In genomic region chrX:13658602-13659001, GRCh38 we compare ENCODE assay signal across 9 cellular contexts. TPM values are rescaled to one million over a fixed set of nuclear protein-coding genes. Genes with fewer than 3 reads are reported as not detected.
DNase-seq lines count a peak whose midpoint lies in the region; ATAC-seq and TF ChIP-seq lines count a peak whose summit lies in the region.
"Had no signal": no experiment of that assay in that cellular context is flagged by ENCODE, and none has a peak within 500 bp of the region (broad histone marks: within the 10 kb centered on the region; RNA-seq: fewer than 3 reads in every experiment).

No MANE protein-coding gene starts in this region.

- POLR2A ChIA-PET in CD4-positive, alpha-beta T cell (lab: Charles Lee) = interaction anchor here (1.2 to 1.9 kb wide), 2 partner anchors 30 to 76 kb away, joined by 6 to 9 read pairs; partner anchors contain the start of genes OFD1, RAB9A and TRAPPC2
- POLR2A ChIA-PET in OCI-LY7 (lab: Charles Lee) = interaction anchor here (1.2 kb wide), 1 partner anchor 30 kb away, joined by 4 read pairs; the partner anchor contains the start of gene RAB9A

- WGBS in right lobe of liver (ENCODE audit: insufficient coverage, low coverage, low lambda C conversion rate, missing lambda C conversion rate) = 7% methylated on average over 2 of the region's 2 CpGs
- WGBS in aorta, 2 donors = 12 to 18% methylated on average over 2 of the region's 2 CpGs

- H2AFZ ChIP-seq in OCI-LY7 (ENCODE audit: low read length) = peak overlapping the region; percentile 98

- H3K36me3 ChIP-seq in H7 (replicated peaks; ENCODE audit: control insufficient read depth, insufficient read depth, low read length) = peaks cover 3% of the 10 kb centered on the region; the same call in 1 of the 2 replicates
- H3K36me3 ChIP-seq in OCI-LY7 (ENCODE audit: insufficient read depth, low read length) = peaks cover 17% of the 10 kb centered on the region
- peaks cover 0 to 4% (median 2%) of the 10 kb centered on the region in 4 donors for H3K36me3 ChIP-seq in right lobe of liver
- H3K36me3 ChIP-seq in aorta (ENCODE audit: control insufficient read depth in 1 of 2, insufficient read depth in 2 of 2, low read length in 1 of 2) = peaks cover 0 to 4% of the 10 kb centered on the region in 2 donors
- H3K36me3 ChIP-seq: SJSA1 had no signal

- no peak for TF ChIP-seq CTCF in CD4-positive, alpha-beta T cell (IDR thresholded peaks at IDR 0.05)
- TF ChIP-seq CTCF in OCI-LY7 (conservative IDR thresholded peaks at IDR 0.05; ENCODE audit: low read length) (peak; percentile 85), choroid plexus epithelial cell (conservative IDR thresholded peaks at IDR 0.05; ENCODE audit: low read depth, low read length) (peak; percentile 56), right lobe of liver (IDR thresholded peaks at IDR 0.05) (peak; percentile 70 to 83 (median 80))

- peaks cover 20% of the 10 kb centered on the region for H3K4me1 ChIP-seq in OCI-LY7 (ENCODE audit: insufficient read depth, low read length, poor library complexity, severe bottlenecking)
- H3K4me1 ChIP-seq in right lobe of liver = peaks cover 0 to 14% (median 3%) of the 10 kb centered on the region in 4 donors
- no peaks in the 10 kb centered on the region for H3K4me1 ChIP-seq in aorta (ENCODE audit: control insufficient read depth in 1 of 2, insufficient read depth in 2 of 2, low read length in 2 of 2)
- H3K4me1 ChIP-seq: SJSA1 had no signal

- ATAC-seq in CD4-positive, alpha-beta T cell (ENCODE audit: poor library complexity) = peak; percentile 59
- ATAC-seq in right lobe of liver (peak; percentile 71 to 87 (median 80)), aorta (ENCODE audit: low FRiP score) (peak; percentile 75), GM18868 (IDR thresholded peaks at IDR 0.05; ENCODE audit: unreplicated experiment) (no peak)

- H3K27ac ChIP-seq in CD4-positive, alpha-beta T cell (ENCODE audit: low read depth, low read length) = no peak overlapping the region
- H3K27ac ChIP-seq in OCI-LY7 (ENCODE audit: low read depth, low read length, poor library complexity, severe bottlenecking) (peak overlapping the region; percentile 40), right lobe of liver (peak overlapping the region in 2 of 3 donors; percentile 24 to 44), aorta (ENCODE audit: low read depth in 1 of 2, low read length in 2 of 2) (no peak overlapping the region)
- H3K27ac ChIP-seq: SJSA1 had no signal

- no peaks in the 10 kb centered on the region for H3K9me3 ChIP-seq in CD4-positive, alpha-beta T cell (ENCODE audit: control insufficient read depth, low read length)
- H3K9me3 ChIP-seq in OCI-LY7 (ENCODE audit: low read length) (no peaks in the 10 kb centered on the region), right lobe of liver (no peaks in the 10 kb centered on the region), aorta (ENCODE audit: control insufficient read depth, low read length) (no peaks in the 10 kb centered on the region)
- H3K9me3 ChIP-seq: SJSA1 had no signal

- peak overlapping the region; percentile 7 for H3K4me3 Mint-ChIP-seq in CD4-positive, alpha-beta T cell

- H3K27ac Mint-ChIP-seq in CD4-positive, alpha-beta T cell = peak overlapping the region; percentile 82

- H3K4me3 ChIP-seq in H7 (ENCODE audit: insufficient read depth, low read depth, low read length) (no peak overlapping the region), OCI-LY7 (ENCODE audit: low read depth, low read length, poor library complexity, severe bottlenecking) (peak overlapping the region; percentile 44), choroid plexus epithelial cell (ENCODE audit: low read depth, low read length) (no peak overlapping the region), right lobe of liver (no peak overlapping the region), aorta (ENCODE audit: low read length in 2 of 2) (no peak overlapping the region)
- H3K4me3 ChIP-seq: SJSA1 had no signal

- H3K9me2 ChIP-seq in OCI-LY7 (ENCODE audit: insufficient read depth, low read length) = no peaks in the 10 kb centered on the region

- H3K9me3 Mint-ChIP-seq in CD4-positive, alpha-beta T cell = no peaks in the 10 kb centered on the region

- CTCF ChIA-PET in CD4-positive, alpha-beta T cell (lab: Charles Lee) = interaction anchor here (0.9 to 1.6 kb wide), 8 partner anchors 11 to 374 kb away, joined by 3 to 5 read pairs (median 3); no protein-coding TSS in a partner anchor
- CTCF ChIA-PET in OCI-LY7 (lab: Charles Lee; ENCODE audit: unreplicated experiment) = no interaction called here

- BruUV-seq in OCI-LY7 (replicated peaks; lab: Mats Ljungman, UMichigan) = no TSS peak

- H3K27me3 Mint-ChIP-seq in CD4-positive, alpha-beta T cell = no peaks in the 10 kb centered on the region

- no peak for DNase-seq in CD4-positive, alpha-beta T cell
- peak; percentile 53 for DNase-seq in H7
- DNase-seq in OCI-LY7 (ENCODE audit: low spot score) = peak; percentile 65
- DNase-seq in choroid plexus epithelial cell (ENCODE audit: low read depth) = peak; percentile 73
- no peak for DNase-seq in right lobe of liver
- no peak for DNase-seq in aorta
- DNase-seq in T1000 (lab: John Stamatoyannopoulos, UW) = no peak

- peaks cover 24% of the 10 kb centered on the region for H3K4me1 Mint-ChIP-seq in CD4-positive, alpha-beta T cell (ENCODE audit: low read depth)

- TF ChIP-seq POLR2A in right lobe of liver (IDR thresholded peaks at IDR 0.05) = no peak

- H3K27me3 ChIP-seq in CD4-positive, alpha-beta T cell (ENCODE audit: control insufficient read depth, insufficient read depth, low read length) = no peaks in the 10 kb centered on the region
- H3K27me3 ChIP-seq in H7 (ENCODE audit: control insufficient read depth, insufficient read depth, low read length) (no peaks in the 10 kb centered on the region), right lobe of liver (no peaks in the 10 kb centered on the region), aorta (ENCODE audit: control insufficient read depth in 1 of 2, insufficient read depth in 2 of 2, low read length in 1 of 2) (no peaks in the 10 kb centered on the region)
- H3K27me3 ChIP-seq: SJSA1 had no signal

- peak overlapping the region; percentile 77 for H3K4me2 ChIP-seq in OCI-LY7 (ENCODE audit: low read length)

- H3K36me3 Mint-ChIP-seq in CD4-positive, alpha-beta T cell (ENCODE audit: low read depth) = peaks cover 60% of the 10 kb centered on the region

- intact Hi-C loops in CD4-positive, alpha-beta T cell (cut with DNase I, micrococcal nuclease) = loop anchor here (2.0 to 10.0 kb wide), 5 partner anchors 32 to 1676 kb away; partner anchors contain the start of genes PIGA (in 1 of the 2) and TMSB4X (in 1 of the 2)
- intact Hi-C loops in OCI-LY7 (cut with micrococcal nuclease; ENCODE audit: unreplicated experiment) (loop anchor here (1.0 to 5.0 kb wide), 4 partner anchors 32 to 374 kb away; no protein-coding TSS in a partner anchor), right lobe of liver (cut with DNase I) (loop anchor here (5.0 to 10.0 kb wide), 2 partner anchors 374 to 376 kb away; no protein-coding TSS in a partner anchor), aorta (cut with DNase I) (loop anchor here (2.0 to 5.0 kb wide), 3 partner anchors 89 to 374 kb away; no protein-coding TSS in a partner anchor)

- peaks cover 12% of the 10 kb centered on the region; the same call in 1 of the 2 replicates for H3K79me2 ChIP-seq in OCI-LY7 (ENCODE audit: insufficient read depth, low read depth, low read length)

- H4K20me1 ChIP-seq in OCI-LY7 (ENCODE audit: insufficient read depth, low read length) = no peaks in the 10 kb centered on the region

RNA-seq across cellular contexts. Expression of gene TCEANC, which starts 5.7 kb away (rescaled TPM):
- 1 to 10 TPM; 6.5 to 8.3 TPM for total RNA-seq in CD4-positive, alpha-beta T cell
- total RNA-seq in H7 (2014; rRNA removed; shearing (Covaris generic)) = 5.0 and 6.7 TPM in 2 replicates
- 4.5 and 6.0 TPM in 2 replicates for total RNA-seq in OCI-LY7 (2014; rRNA removed; shearing (Covaris generic))
- total RNA-seq in OCI-LY7 (2022) = 4.0 and 4.8 TPM in 2 replicates
- total RNA-seq in right lobe of liver = 1 to 10 TPM; 3.4 to 4.8 (median 4.1) TPM
- 1 to 10 TPM; 2.3 to 3.9 TPM for total RNA-seq in aorta
- polyA plus RNA-seq in aorta = 1 to 10 TPM; 1.5 to 2.8 TPM

RNA-seq across cellular contexts. Expression of gene RAB9A, which starts 30.3 kb away (rescaled TPM):
- 10 to 100 TPM; 21.4 to 25.2 TPM for total RNA-seq in CD4-positive, alpha-beta T cell
- 74.6 and 82.6 TPM in 2 replicates for total RNA-seq in H7 (2014; rRNA removed; shearing (Covaris generic))
- total RNA-seq in OCI-LY7 (2014; rRNA removed; shearing (Covaris generic)) = 11.2 and 14.1 TPM in 2 replicates
- total RNA-seq in OCI-LY7 (2022) (9.4 and 11.7 TPM in 2 replicates), right lobe of liver (10 to 100 TPM in 5 of 6 experiments, 1 to 10 TPM in 1; 9.9 to 20.8 (median 12.7) TPM), aorta (10 to 100 TPM; 18.2 to 26.2 TPM)
- 10 to 100 TPM; 18.7 to 21.7 TPM for polyA plus RNA-seq in aorta

Comparison
In these comparisons a context has a peak if more than half of its experiments do, and no peak if none do; other contexts are left out.
1. DNase-seq: peak in H7 (single experiment), OCI-LY7 (single experiment) and choroid plexus epithelial cell (single experiment); none in CD4-positive, alpha-beta T cell (0 of 10), right lobe of liver (0 of 3), aorta (0 of 2) and T1000 (single experiment).
2. H3K27ac ChIP-seq: peak in OCI-LY7 (single experiment) and right lobe of liver (2 of 3); none in CD4-positive, alpha-beta T cell (single experiment) and aorta (0 of 2).